ENCODE assay signal across 7 cellular contexts in genomic region chr1:24955161-24955560, GRCh38. TPM values are rescaled to one million over a fixed set of nuclear protein-coding genes. Genes with fewer than 3 reads are reported as not detected.
DNase-seq lines count a peak whose midpoint lies in the region; ATAC-seq lines count a peak whose summit lies in the region.

No MANE protein-coding gene starts in this region.

- no peaks in the 10 kb centered on the region for H3K79me2 ChIP-seq in GM23248 (ENCODE audit: insufficient read depth)

- no peaks in the 10 kb centered on the region for H3K9me3 ChIP-seq in GM23248 (ENCODE audit: low read depth)
- H3K9me3 ChIP-seq in SJSA1 (replicated peaks): no peaks in the 10 kb centered on the region

- H3K9ac ChIP-seq in GM23248: no peak overlapping the region

- H3K36me3 Mint-ChIP-seq in activated naive CD4-positive, alpha-beta T cell treated with anti-CD3 and anti-CD28 coated beads, Interleukin-2, amount 50 U/mL, for 72 hours: peaks cover 70 to 73% of the 10 kb centered on the region in 2 donors

- H2AFZ ChIP-seq in GM23248: no peak overlapping the region

- H3K4me2 ChIP-seq in GM23248 (ENCODE audit: unreplicated experiment): no peak overlapping the region

- DNase-seq in GM23248 (peak; percentile 70), SJSA1 (ENCODE audit: low read depth in 1 of 2, low spot score in 2 of 2) (peak; percentile 69 to 80), retina (no peak), NCI-H1694 treated with DMSO at 0.1 percent for 48 hours (lab: John Stamatoyannopoulos, UW) (no peak), Ammon's horn (ENCODE audit: low spot score) (no peak)
- peak; percentile 71 to 90 for DNase-seq in activated naive CD4-positive, alpha-beta T cell treated with anti-CD3 and anti-CD28 coated beads, Interleukin-2, amount 50 U/mL, for 72 hours (ENCODE audit: low spot score in 2 of 2)
- peak; percentile 51 to 83 for DNase-seq in stimulated activated CD4-positive, alpha-beta T cell treated with anti-CD3 and anti-CD28 coated beads, Interleukin-4, amount 100 ng/mL, for 4 hours

- no peak overlapping the region for H3K4me3 ChIP-seq in GM23248
- H3K4me3 ChIP-seq in SJSA1: no peak overlapping the region

- H3F3A ChIP-seq in GM23248 (ENCODE audit: insufficient read depth): no peaks in the 10 kb centered on the region

- H3K27me3 ChIP-seq in GM23248 (replicated peaks; ENCODE audit: insufficient read depth) (no peaks in the 10 kb centered on the region), SJSA1 (replicated peaks) (no peaks in the 10 kb centered on the region)

- H3K9me3 Mint-ChIP-seq in activated naive CD4-positive, alpha-beta T cell treated with anti-CD3 and anti-CD28 coated beads, Interleukin-2, amount 50 U/mL, for 72 hours: no peaks in the 10 kb centered on the region

- ATAC-seq in activated naive CD4-positive, alpha-beta T cell treated with anti-CD3 and anti-CD28 coated beads, Interleukin-2, amount 50 U/mL, for 72 hours: peak; percentile 85 to 93

- H4K20me1 ChIP-seq in GM23248 (ENCODE audit: insufficient read depth): no peaks in the 10 kb centered on the region

- H3K4me1 ChIP-seq in GM23248 (ENCODE audit: insufficient read depth): 0 out of 2 replicates have a peak, but pooled peaks cover 8% of the 10 kb centered on the region
- peaks cover 32% of the 10 kb centered on the region for H3K4me1 ChIP-seq in SJSA1 (replicated peaks)

- in situ Hi-C loops in GM23248 (cut with MboI): no loop called here

- peak overlapping the region; percentile 93 to 95 for H3K27ac Mint-ChIP-seq in activated naive CD4-positive, alpha-beta T cell treated with anti-CD3 and anti-CD28 coated beads, Interleukin-2, amount 50 U/mL, for 72 hours

- H3K36me3 ChIP-seq in GM23248 (ENCODE audit: low read depth) (no peaks in the 10 kb centered on the region), SJSA1 (peaks cover 16% of the 10 kb centered on the region)

- WGBS in GM23248 (ENCODE audit: low coverage in 1 of 2, low lambda C conversion rate in 2 of 2, missing lambda C conversion rate in 2 of 2), 2 experiments: 46 to 52% methylated on average over 5 of the region's 5 CpGs

- no peak overlapping the region for H3K27ac ChIP-seq in GM23248
- 0 out of 2 replicates have a peak overlapping the region, but pooled peaks have one; percentile 25 for H3K27ac ChIP-seq in SJSA1

- no peaks in the 10 kb centered on the region for H3K9me2 ChIP-seq in GM23248 (ENCODE audit: insufficient read depth)

RNA-seq across cellular contexts. Expression of gene RUNX3, which starts 25.1 kb away (rescaled TPM):
- total RNA-seq in GM23248 (2014; rRNA removed; shearing (Covaris generic)): 0.43 and 2.7 TPM in 2 replicates
- polyA plus RNA-seq in GM23248 (2016; fragmentation: Nextera tagmentation; extraction: Ambion mirVana): 1.3 and 1.4 TPM in 2 replicates
- total RNA-seq in SJSA1 (2014; rRNA removed; shearing (Covaris generic)): 7.3 and 8.8 TPM in 2 replicates
- total RNA-seq in activated naive CD4-positive, alpha-beta T cell treated with anti-CD3 and anti-CD28 coated beads, Interleukin-2, amount 50 U/mL, for 72 hours: 100 to 1,000 TPM; 119 to 136 TPM

Comparison
In these comparisons a context has a peak if more than half of its experiments do, and no peak if none do; other contexts are left out.
1. DNase-seq: peak in GM23248 (single experiment), SJSA1 (2 of 2), activated naive CD4-positive, alpha-beta T cell treated with anti-CD3 and anti-CD28 coated beads, Interleukin-2, amount 50 U/mL, for 72 hours (2 of 2) and stimulated activated CD4-positive, alpha-beta T cell treated with anti-CD3 and anti-CD28 coated beads, Interleukin-4, amount 100 ng/mL, for 4 hours (2 of 2); none in retina (single experiment), NCI-H1694 treated with DMSO at 0.1 percent for 48 hours (single experiment) and Ammon's horn (single experiment).
2. RNA of gene RUNX3, which starts 25.1 kb away (total RNA-seq): 119 to 136 TPM in activated naive CD4-positive, alpha-beta T cell treated with anti-CD3 and anti-CD28 coated beads, Interleukin-2, amount 50 U/mL, for 72 hours; 7.3 to 8.8 TPM in SJSA1 and 0.43 to 2.7 TPM in GM23248; every median in the first group is over 10 times any median in the second.